8 cellular contexts compared by ENCODE assay signal in the genomic region with DNA sequence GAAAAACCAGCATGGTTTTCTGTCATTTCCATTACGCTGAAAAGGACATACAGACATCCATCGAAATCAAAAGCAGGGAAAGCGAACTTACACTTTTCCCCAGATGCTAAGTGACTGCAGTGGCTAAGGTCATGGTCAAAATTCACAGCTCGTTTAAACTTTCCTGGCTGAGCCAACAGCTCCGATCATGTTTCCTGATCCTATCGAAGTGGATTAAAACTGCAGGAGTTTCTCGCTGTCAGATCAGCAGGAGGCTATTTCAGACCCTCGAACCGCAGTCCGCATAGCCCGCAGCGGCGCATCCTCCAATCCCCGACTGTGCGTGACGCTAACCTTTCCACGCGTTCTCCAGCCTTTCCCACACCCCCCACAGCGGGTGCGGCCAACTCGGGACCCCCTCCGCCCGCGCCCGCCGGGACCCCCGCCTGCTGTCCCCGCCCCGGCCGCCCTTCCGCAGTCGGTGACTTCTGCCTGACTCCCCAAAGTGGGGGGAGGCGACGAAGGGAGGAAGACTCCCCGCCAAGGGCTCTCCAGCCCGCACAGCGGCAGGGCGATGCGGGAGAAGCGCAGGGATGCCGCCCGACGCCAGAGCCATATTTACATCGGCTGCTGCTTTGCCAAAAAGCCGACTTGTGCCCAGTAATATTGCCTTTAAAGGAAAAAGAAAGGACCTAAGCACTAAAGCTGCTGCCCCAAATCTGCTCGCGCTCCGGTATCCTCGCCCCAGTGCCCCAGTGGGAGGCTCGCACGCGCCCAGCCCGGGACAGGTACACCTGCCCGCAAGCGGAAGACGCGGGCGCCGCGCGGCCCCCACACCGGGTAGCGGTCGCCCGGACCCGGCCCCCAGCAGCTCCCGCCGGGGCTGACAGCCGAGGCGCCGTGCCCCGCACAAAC. TPM values are rescaled to one million over a fixed set of nuclear protein-coding genes. Genes with fewer than 3 reads are reported as not detected.
DNase-seq lines count a peak whose midpoint lies in the region; ATAC-seq and TF ChIP-seq lines count a peak whose summit lies in the region.

No MANE protein-coding gene starts in this region.

- H4K20me1 ChIP-seq in SU-DHL-6 (ENCODE audit: low read depth, low read length) = peaks cover 48% of the 10 kb centered on the region

- TF ChIP-seq CTCF in SU-DHL-6 (IDR thresholded peaks at IDR 0.05; ENCODE audit: insufficient read depth, low read length, poor library complexity, severe bottlenecking) = no peak
- no peak for TF ChIP-seq CTCF in body of pancreas (IDR thresholded peaks at IDR 0.05)

- peak overlapping the region; percentile 76 for H3K4me2 ChIP-seq in SU-DHL-6 (ENCODE audit: low read depth, low read length, poor library complexity, severe bottlenecking)

- H3K4me3 ChIP-seq in SU-DHL-6 (ENCODE audit: insufficient read depth, low read length, poor library complexity, severe bottlenecking) = peak overlapping the region; percentile 97
- H3K4me3 ChIP-seq in body of pancreas = peak overlapping the region; percentile 47 to 97

- H3F3A ChIP-seq in SU-DHL-6 (ENCODE audit: insufficient read depth) = peaks cover 10% of the 10 kb centered on the region

- no peak overlapping the region for H3K27ac ChIP-seq in SU-DHL-6 (ENCODE audit: low read depth, low read length)
- H3K27ac ChIP-seq in body of pancreas = peak overlapping the region; percentile 60 to 85 (median 74)

- H3K4me1 ChIP-seq in body of pancreas = peaks cover 28% of the 10 kb centered on the region

- ATAC-seq in GM18517 (IDR thresholded peaks at IDR 0.05; ENCODE audit: unreplicated experiment) = peak; percentile 19
- ATAC-seq in HG02981 (IDR thresholded peaks at IDR 0.05; ENCODE audit: unreplicated experiment) = peak; percentile 18
- peak; percentile 38 for ATAC-seq in body of pancreas

- peak overlapping the region; percentile 85 for H2AFZ ChIP-seq in SU-DHL-6 (ENCODE audit: low read depth, low read length, severe bottlenecking)

- H3K36me3 ChIP-seq in SU-DHL-6 (ENCODE audit: low read length) = no peaks in the 10 kb centered on the region
- H3K36me3 ChIP-seq in body of pancreas (replicated peaks in 1 of 2; ENCODE audit: insufficient read depth in 1 of 2, low read depth in 2 of 2) = no peaks in the 10 kb centered on the region

- H3K79me2 ChIP-seq in SU-DHL-6 (ENCODE audit: insufficient read depth, low read length) = peaks cover 58% of the 10 kb centered on the region

- H3K9me2 ChIP-seq in SU-DHL-6 (replicated peaks; ENCODE audit: insufficient read depth, low read length) = no peaks in the 10 kb centered on the region

- TF ChIP-seq POLR2A in body of pancreas (IDR thresholded peaks at IDR 0.05) = no peak

- peak overlapping the region; percentile 88 for H3K9ac ChIP-seq in SU-DHL-6 (ENCODE audit: low read length)

- 1% methylated on average over 20 to 72 of the region's 72 CpGs for WGBS in body of pancreas, 2 donors

- intact Hi-C loops in body of pancreas (cut with DNase I) = no loop called here

- DNase-seq in body of pancreas (peak; percentile 16 to 36 (median 34)), iPS-NIHi7 (ENCODE audit: extremely low spot score) (peak; percentile 38), NCI-H1694 (lab: John Stamatoyannopoulos, UW) (no peak), NCI-H446 treated with DMSO at 0.1 percent for 48 hours (lab: John Stamatoyannopoulos, UW) (no peak)
- DNase-seq in stimulated activated CD4-positive, alpha-beta T cell treated with anti-CD3 and anti-CD28 coated beads, Interleukin-12 subunit alpha, Interleukin-12 subunit beta, amount 100 ng/mL, for 4 hours = peak; percentile 44

- H3K27me3 ChIP-seq in SU-DHL-6 (ENCODE audit: low read length) (no peaks in the 10 kb centered on the region), body of pancreas (no peaks in the 10 kb centered on the region)

- H3K9me3 ChIP-seq in SU-DHL-6 (ENCODE audit: insufficient read depth, low read length) (no peaks in the 10 kb centered on the region), body of pancreas (no peaks in the 10 kb centered on the region)

RNA-seq across cellular contexts. Expression of a gene that starts 1.2 kb away (rescaled TPM):
- total RNA-seq in body of pancreas = 1 to 10 TPM; 3.6 to 7.8 TPM

Comparison
In these comparisons a context has a peak if more than half of its experiments do, and no peak if none do; other contexts are left out.
1. DNase-seq: peak in body of pancreas (4 of 4), iPS-NIHi7 (single experiment) and stimulated activated CD4-positive, alpha-beta T cell treated with anti-CD3 and anti-CD28 coated beads, Interleukin-12 subunit alpha, Interleukin-12 subunit beta, amount 100 ng/mL, for 4 hours (single experiment); none in NCI-H1694 (single experiment) and NCI-H446 treated with DMSO at 0.1 percent for 48 hours (single experiment).
2. Peak in every context shown above with its lines, with median percentiles within 50 percentile points of each other: ATAC-seq.